In the genomic region with DNA sequence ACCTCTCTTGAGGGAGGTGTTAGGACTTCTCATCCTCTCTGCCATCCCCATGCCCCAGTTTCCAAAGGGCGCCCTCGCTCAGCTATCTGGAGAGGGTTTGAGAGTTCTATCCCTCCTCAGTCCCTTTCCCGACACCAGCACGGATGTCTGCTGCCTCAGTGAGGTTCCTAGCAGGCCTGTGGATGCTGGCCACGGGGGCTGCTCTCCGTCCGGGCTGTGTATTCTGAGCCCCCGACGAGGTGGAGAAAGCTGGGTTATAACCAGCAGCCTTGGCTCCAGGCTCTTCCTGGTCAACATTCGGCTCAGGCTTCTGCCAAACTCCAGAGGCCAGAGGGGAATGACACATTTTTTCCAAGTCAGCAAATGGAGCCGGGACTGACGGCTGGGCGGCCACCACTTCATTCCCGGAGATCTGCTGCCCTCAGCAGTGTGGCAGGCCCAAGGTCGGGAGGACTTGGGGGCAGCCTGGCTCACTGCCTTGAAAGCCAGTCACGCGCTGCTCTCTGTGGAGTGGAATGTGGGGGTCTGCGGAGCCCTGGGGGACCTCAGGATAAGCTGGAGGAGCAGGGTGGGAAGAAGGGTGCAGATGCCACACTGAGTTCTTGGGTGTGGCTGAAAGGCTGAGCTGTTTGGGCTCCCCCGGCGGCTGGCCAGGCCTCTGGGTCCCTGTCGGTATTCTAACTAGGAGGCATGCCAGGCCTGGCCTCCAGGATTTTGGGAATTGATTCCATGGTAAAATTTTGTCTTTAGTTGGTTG, we compare ENCODE assay signal across 8 cellular contexts. TPM values are rescaled to one million over a fixed set of nuclear protein-coding genes. Genes with fewer than 3 reads are reported as not detected.
DNase-seq lines count a peak whose midpoint lies in the region; ATAC-seq lines count a peak whose summit lies in the region.

No MANE protein-coding gene starts in this region.

- peak overlapping the region; percentile 44 for H3K9ac ChIP-seq in muscle layer of colon (ENCODE audit: low read length)

- H3K4me1 Mint-ChIP-seq in effector memory CD8-positive, alpha-beta T cell (ENCODE audit: low read depth in 2 of 2): peaks cover 21 to 23% of the 10 kb centered on the region in 2 donors

- peaks cover 45% of the 10 kb centered on the region for H3K36me3 ChIP-seq in muscle layer of colon (ENCODE audit: insufficient read depth, low read length)

- peak overlapping the region; percentile 88 to 97 for H3K27ac Mint-ChIP-seq in effector memory CD8-positive, alpha-beta T cell

- peaks cover 54% of the 10 kb centered on the region for H3K4me1 ChIP-seq in muscle layer of colon (ENCODE audit: insufficient read depth, low read length)

- H3K4me3 Mint-ChIP-seq in effector memory CD8-positive, alpha-beta T cell: peak overlapping the region; percentile 88 to 92

- ATAC-seq in effector memory CD8-positive, alpha-beta T cell (replicated peaks): peak; percentile 1
- ATAC-seq in HG02588 (IDR thresholded peaks at IDR 0.05; ENCODE audit: unreplicated experiment): no peak

- peak overlapping the region; percentile 95 for H3K27ac ChIP-seq in muscle layer of colon (ENCODE audit: low read depth, low read length)

- H3K36me3 Mint-ChIP-seq in effector memory CD8-positive, alpha-beta T cell (ENCODE audit: insufficient read depth): peaks cover 19% of the 10 kb centered on the region

- H3K27me3 ChIP-seq in muscle layer of colon (ENCODE audit: control insufficient read depth in 1 of 2, insufficient read depth in 2 of 2, low read length in 2 of 2): no peaks in the 10 kb centered on the region

- DNase-seq in A172 (ENCODE audit: low spot score) (peak; percentile 59), NCI-H460 (ENCODE audit: extremely low read depth, low read depth) (peak; percentile 13), NCI-H1694 treated with DMSO at 0.1 percent for 48 hours (lab: John Stamatoyannopoulos, UW) (no peak), OCI-M2 (lab: John Stamatoyannopoulos, UW; ENCODE audit: unreplicated experiment) (no peak)
- peak in 1 of 3 experiments; percentile 8 for DNase-seq in effector memory CD8-positive, alpha-beta T cell
- DNase-seq in activated effector memory CD4-positive, alpha-beta T cell treated with Interleukin-2 at 50 U/mL for 16 hours: no peak

- no peaks in the 10 kb centered on the region for H3K9me3 ChIP-seq in muscle layer of colon (ENCODE audit: low read length)

- no peaks in the 10 kb centered on the region for H3K27me3 Mint-ChIP-seq in effector memory CD8-positive, alpha-beta T cell

- H3K9me3 Mint-ChIP-seq in effector memory CD8-positive, alpha-beta T cell: no peaks in the 10 kb centered on the region

- no peak overlapping the region for H3K4me3 ChIP-seq in muscle layer of colon (ENCODE audit: low read depth in 1 of 2, low read length in 2 of 2)

RNA-seq across cellular contexts. Expression of gene PTPA, which starts 27.4 kb away (rescaled TPM):
- total RNA-seq in A172 (2014; rRNA removed; shearing (Covaris generic)): 150 and 174 TPM in 2 replicates
- total RNA-seq in NCI-H460 (2014; rRNA removed; shearing (Covaris generic)): 82.9 and 88.2 TPM in 2 replicates
- polyA plus RNA-seq in NCI-H460 (2014; cell fraction: nucleus; rRNA removed): 87.6 and 91.7 TPM in 2 replicates

RNA-seq across cellular contexts. Expression of gene CRAT, which starts 28.1 kb away (rescaled TPM):
- total RNA-seq in A172 (2014; rRNA removed; shearing (Covaris generic)): 52.7 and 69.4 TPM in 2 replicates
- total RNA-seq in NCI-H460 (2014; rRNA removed; shearing (Covaris generic)): 27.2 and 32.5 TPM in 2 replicates
- 25.2 and 35.0 TPM in 2 replicates for polyA plus RNA-seq in NCI-H460 (2014; cell fraction: nucleus; rRNA removed)

RNA-seq across cellular contexts. Expression of gene IER5L, which starts 39.4 kb away (rescaled TPM):
- total RNA-seq in A172 (2014; rRNA removed; shearing (Covaris generic)): 53.3 and 55.8 TPM in 2 replicates
- 31.1 and 40.5 TPM in 2 replicates for total RNA-seq in NCI-H460 (2014; rRNA removed; shearing (Covaris generic))
- 44.5 and 65.4 TPM in 2 replicates for polyA plus RNA-seq in NCI-H460 (2014; cell fraction: nucleus; rRNA removed)

RNA-seq across cellular contexts. Expression of gene DOLPP1, which starts 57.7 kb away (rescaled TPM):
- 20.4 and 22.1 TPM in 2 replicates for total RNA-seq in A172 (2014; rRNA removed; shearing (Covaris generic))
- total RNA-seq in NCI-H460 (2014; rRNA removed; shearing (Covaris generic)): 13.4 and 17.1 TPM in 2 replicates
- polyA plus RNA-seq in NCI-H460 (2014; cell fraction: nucleus; rRNA removed): 28.6 and 42.7 TPM in 2 replicates

Comparison
In these comparisons a context has a peak if more than half of its experiments do, and no peak if none do; other contexts are left out.
1. DNase-seq: peak in A172 (single experiment) and NCI-H460 (single experiment); none in NCI-H1694 treated with DMSO at 0.1 percent for 48 hours (single experiment), activated effector memory CD4-positive, alpha-beta T cell treated with Interleukin-2 at 50 U/mL for 16 hours (single experiment) and OCI-M2 (single experiment).